Comparison of ENCODE assay signal across 8 cellular contexts in the genomic region with DNA sequence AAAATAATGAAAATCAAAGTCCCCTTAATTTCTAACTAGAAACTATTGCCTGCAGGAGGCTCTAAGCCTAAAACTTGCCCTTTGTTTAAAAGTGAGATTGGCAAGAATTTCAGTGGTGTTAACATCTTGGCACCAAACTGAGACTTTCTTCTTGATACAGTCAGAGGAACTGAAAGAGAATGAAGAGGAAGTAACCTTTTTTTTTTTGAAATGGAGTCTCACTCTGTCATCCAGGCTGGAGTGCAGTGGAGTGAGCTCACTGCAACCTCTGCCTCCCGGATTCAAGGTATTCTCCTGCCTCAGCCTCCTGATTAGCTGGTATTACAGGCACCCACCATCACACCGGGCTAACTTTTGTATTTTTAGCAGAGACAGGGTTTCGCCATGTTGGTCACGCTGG. TPM values are rescaled to one million over a fixed set of nuclear protein-coding genes. Genes with fewer than 3 reads are reported as not detected.
A peak's percentile ranks its signal among the peaks of the same experiment; 100 is the strongest.
DNase-seq lines count a peak whose midpoint lies in the region; ATAC-seq lines count a peak whose summit lies in the region.

No MANE protein-coding gene starts in this region.

- intact Hi-C loops in activated CD4-positive, alpha-beta memory T cell treated with anti-CD3 and anti-CD28 coated beads for 36 hours (cut with micrococcal nuclease) = no loop called here

- peaks cover 28% of the 10 kb centered on the region for H3K4me1 Mint-ChIP-seq in activated CD4-positive, alpha-beta memory T cell treated with anti-CD3 and anti-CD28 coated beads for 36 hours (ENCODE audit: low read depth)

- H3K27me3 Mint-ChIP-seq in activated CD4-positive, alpha-beta memory T cell treated with anti-CD3 and anti-CD28 coated beads for 36 hours = no peaks in the 10 kb centered on the region

- H3K36me3 ChIP-seq in adipocyte (ENCODE audit: control insufficient read depth, insufficient read depth, low read length, severe bottlenecking) (no peaks in the 10 kb centered on the region), subcutaneous abdominal adipose tissue (ENCODE audit: control insufficient read depth in 5 of 5, insufficient read depth in 5 of 5, low read length in 5 of 5) (peaks cover 0 to 4% (median 0%) of the 10 kb centered on the region in 5 donors)

- DNase-seq in adipocyte (ENCODE audit: low read depth) = no peak
- no peak for DNase-seq in NCI-H187 treated with DMSO at 0.1 percent for 48 hours (lab: John Stamatoyannopoulos, UW)
- DNase-seq in activated CD4-positive, alpha-beta memory T cell treated with anti-CD3 and anti-CD28 coated beads for 36 hours = no peak
- DNase-seq in DMS153 treated with DMSO at 0.1 percent for 48 hours (lab: John Stamatoyannopoulos, UW; ENCODE audit: unreplicated experiment) = no peak
- DNase-seq in foreskin melanocyte = no peak

- peaks cover 8% of the 10 kb centered on the region for H3K36me3 Mint-ChIP-seq in activated CD4-positive, alpha-beta memory T cell treated with anti-CD3 and anti-CD28 coated beads for 36 hours

- H3K4me1 ChIP-seq in adipocyte (ENCODE audit: control insufficient read depth, insufficient read depth, low read length) (peaks cover 26% of the 10 kb centered on the region), subcutaneous abdominal adipose tissue (ENCODE audit: control insufficient read depth in 5 of 5, insufficient read depth in 5 of 5, low read length in 5 of 5) (peaks cover 0 to 18% (median 14%) of the 10 kb centered on the region in 5 donors)

- H3K9ac ChIP-seq in adipocyte (ENCODE audit: low read length) = peak overlapping the region; percentile 30
- H3K9ac ChIP-seq in subcutaneous abdominal adipose tissue (ENCODE audit: low read length in 5 of 5) = no peak overlapping the region

- CTCF ChIA-PET in activated CD4-positive, alpha-beta memory T cell treated with anti-CD3 and anti-CD28 coated beads for 36 hours (lab: Charles Lee) = interaction anchor here (1.0 to 6.6 kb wide), 2 partner anchors 148 to 823 kb away, joined by 3 to 167 read pairs; no protein-coding TSS in a partner anchor

- H3K27me3 ChIP-seq in adipocyte (replicated peaks; ENCODE audit: control insufficient read depth, insufficient read depth, low read length) (no peaks in the 10 kb centered on the region), subcutaneous abdominal adipose tissue (ENCODE audit: control insufficient read depth in 5 of 5, insufficient read depth in 4 of 5, low read length in 5 of 5) (no peaks in the 10 kb centered on the region)

- no peak overlapping the region for H3K27ac Mint-ChIP-seq in activated CD4-positive, alpha-beta memory T cell treated with anti-CD3 and anti-CD28 coated beads for 36 hours

- H3K9me3 ChIP-seq in adipocyte (ENCODE audit: control insufficient read depth, low read length) (no peaks in the 10 kb centered on the region), subcutaneous abdominal adipose tissue (ENCODE audit: control insufficient read depth in 5 of 5, low read length in 5 of 5) (no peaks in the 10 kb centered on the region)

- ATAC-seq in GM19468 (IDR thresholded peaks at IDR 0.05; ENCODE audit: extremely low read depth, unreplicated experiment) (peak; percentile 53), HG03280 (IDR thresholded peaks at IDR 0.05; ENCODE audit: unreplicated experiment) (peak; percentile 44)

- H3K4me3 Mint-ChIP-seq in activated CD4-positive, alpha-beta memory T cell treated with anti-CD3 and anti-CD28 coated beads for 36 hours = no peak overlapping the region

- H3K27ac ChIP-seq in subcutaneous abdominal adipose tissue (ENCODE audit: low read depth, low read length) = peak overlapping the region; percentile 20

- POLR2A ChIA-PET in activated CD4-positive, alpha-beta memory T cell treated with anti-CD3 and anti-CD28 coated beads for 36 hours (lab: Charles Lee) = no interaction called here

- H3K4me3 ChIP-seq in adipocyte (ENCODE audit: low read length) (no peak overlapping the region), subcutaneous abdominal adipose tissue (ENCODE audit: low read depth in 1 of 5, low read length in 5 of 5) (peak overlapping the region in 1 of 5 donors; percentile 1)

- no peaks in the 10 kb centered on the region for H3K9me3 Mint-ChIP-seq in activated CD4-positive, alpha-beta memory T cell treated with anti-CD3 and anti-CD28 coated beads for 36 hours

RNA-seq across cellular contexts. Expression of gene DOP1A, which starts 3.6 kb away (rescaled TPM):
- total RNA-seq in activated CD4-positive, alpha-beta memory T cell treated with anti-CD3 and anti-CD28 coated beads for 36 hours = 1 to 10 TPM; 5.9 to 8.8 TPM

RNA-seq across cellular contexts. Expression of gene UBE3D, which starts 5.4 kb away (rescaled TPM):
- 1 to 10 TPM; 5.2 to 6.3 TPM for total RNA-seq in activated CD4-positive, alpha-beta memory T cell treated with anti-CD3 and anti-CD28 coated beads for 36 hours
